1 cellular context compared by ENCODE assay signal in genomic region chr21:37073417-37074194, GRCh38.
TF ChIP-seq lines count a peak whose summit lies in the region.

No MANE protein-coding gene starts in this region.

TF ChIP-seq in K562, 482 proteins besides CTCF, POLR2A, EP300 and RAD21 (continued from another document and continues in another):
- TF ChIP-seq ZBTB11 (CRISPR knock-in tag; IDR thresholded peaks at IDR 0.05) (no peak), THRAP3 (IDR thresholded peaks at IDR 0.05; ENCODE audit: borderline replicate concordance) (no peak), ESRRB (CRISPR knock-in tag; IDR thresholded peaks at IDR 0.05; ENCODE audit: borderline replicate concordance) (no peak), HOMEZ (CRISPR knock-in tag; IDR thresholded peaks at IDR 0.05) (0 out of 2 replicates have a peak, but pooled peaks have one; percentile 8), ETS2 (tag; IDR thresholded peaks at IDR 0.05; ENCODE audit: borderline replicate concordance, poor library complexity, severe bottlenecking) (peak; percentile 58), ZNF280B (CRISPR knock-in tag; IDR thresholded peaks at IDR 0.05) (no peak), ZNF551 (CRISPR knock-in tag; IDR thresholded peaks at IDR 0.05) (no peak), ZNF354B (CRISPR knock-in tag; IDR thresholded peaks at IDR 0.05) (no peak), BRF1 (IDR thresholded peaks at IDR 0.05; ENCODE audit: borderline replicate concordance, extremely low read depth, insufficient read length) (no peak), SOX6 (IDR thresholded peaks at IDR 0.05) (0 out of 2 replicates have a peak, but pooled peaks have one; percentile 3), ZBTB2 (IDR thresholded peaks at IDR 0.05) (peak; percentile 93), CBX3 (IDR thresholded peaks at IDR 0.05; ENCODE audit: borderline replicate concordance in 1 of 2, low read length in 2 of 2) (no peak), KLF1 (tag; IDR thresholded peaks at IDR 0.05) (no peak), PCBP1 (IDR thresholded peaks at IDR 0.05; ENCODE audit: low read depth, low read length, poor library complexity, severe bottlenecking) (peak; percentile 65), ARID4B (CRISPR knock-in tag; IDR thresholded peaks at IDR 0.05) (peak; percentile 95), ZNF263 (CRISPR knock-in tag; IDR thresholded peaks at IDR 0.05; ENCODE audit: borderline replicate concordance) (peak; percentile 41; the same call in 1 of the 2 replicates), LCOR (CRISPR knock-in tag; IDR thresholded peaks at IDR 0.05) (0 out of 2 replicates have a peak, but pooled peaks have one; percentile 48), NRF1 (conservative IDR thresholded peaks at IDR 0.05 in 1 of 2, IDR thresholded peaks at IDR 0.05 in 1 of 2) (peak; percentile 84 to 87), BCOR (IDR thresholded peaks at IDR 0.05) (peak; percentile 61), E2F3 (CRISPR knock-in tag; IDR thresholded peaks at IDR 0.05) (0 out of 2 replicates have a peak, but pooled peaks have one; percentile 36), SMC3 (conservative IDR thresholded peaks at IDR 0.05; ENCODE audit: insufficient read depth, low read depth, low read length) (no peak), SP1 (CRISPR knock-in tag; IDR thresholded peaks at IDR 0.05) (peak; percentile 63), ZNF740 (CRISPR knock-in tag; IDR thresholded peaks at IDR 0.05) (peak; percentile 66), ZNF740 (tag; IDR thresholded peaks at IDR 0.05) (peak in 1 of 2 experiments; percentile 30; a peak in 1 of 4 replicates), ZNF830 (CRISPR knock-in tag; IDR thresholded peaks at IDR 0.05) (0 out of 2 replicates have a peak, but pooled peaks have one; percentile 75), STAT5A (IDR thresholded peaks at IDR 0.05; ENCODE audit: borderline replicate concordance, low read length) (no peak), TEAD4 (IDR thresholded peaks at IDR 0.05; ENCODE audit: low read length) (no peak), TEAD4 (CRISPR knock-in tag; IDR thresholded peaks at IDR 0.05; ENCODE audit: borderline replicate concordance) (0 out of 2 replicates have a peak, but pooled peaks have one; percentile 17), ZNF41 (CRISPR knock-in tag; conservative IDR thresholded peaks at IDR 0.05) (0 out of 2 replicates have a peak, but pooled peaks have one; percentile 15), DPF2 (IDR thresholded peaks at IDR 0.05) (no peak)
- TF ChIP-seq, protein P1, sequence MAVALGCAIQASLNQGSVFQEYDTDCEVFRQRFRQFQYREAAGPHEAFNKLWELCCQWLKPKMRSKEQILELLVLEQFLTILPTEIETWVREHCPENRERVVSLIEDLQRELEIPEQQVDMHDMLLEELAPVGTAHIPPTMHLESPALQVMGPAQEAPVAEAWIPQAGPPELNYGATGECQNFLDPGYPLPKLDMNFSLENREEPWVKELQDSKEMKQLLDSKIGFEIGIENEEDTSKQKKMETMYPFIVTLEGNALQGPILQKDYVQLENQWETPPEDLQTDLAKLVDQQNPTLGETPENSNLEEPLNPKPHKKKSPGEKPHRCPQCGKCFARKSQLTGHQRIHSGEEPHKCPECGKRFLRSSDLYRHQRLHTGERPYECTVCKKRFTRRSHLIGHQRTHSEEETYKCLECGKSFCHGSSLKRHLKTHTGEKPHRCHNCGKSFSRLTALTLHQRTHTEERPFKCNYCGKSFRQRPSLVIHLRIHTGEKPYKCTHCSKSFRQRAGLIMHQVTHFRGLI (CRISPR knock-in tag; IDR thresholded peaks at IDR 0.05), result no peak
- TF ChIP-seq, protein P2, sequence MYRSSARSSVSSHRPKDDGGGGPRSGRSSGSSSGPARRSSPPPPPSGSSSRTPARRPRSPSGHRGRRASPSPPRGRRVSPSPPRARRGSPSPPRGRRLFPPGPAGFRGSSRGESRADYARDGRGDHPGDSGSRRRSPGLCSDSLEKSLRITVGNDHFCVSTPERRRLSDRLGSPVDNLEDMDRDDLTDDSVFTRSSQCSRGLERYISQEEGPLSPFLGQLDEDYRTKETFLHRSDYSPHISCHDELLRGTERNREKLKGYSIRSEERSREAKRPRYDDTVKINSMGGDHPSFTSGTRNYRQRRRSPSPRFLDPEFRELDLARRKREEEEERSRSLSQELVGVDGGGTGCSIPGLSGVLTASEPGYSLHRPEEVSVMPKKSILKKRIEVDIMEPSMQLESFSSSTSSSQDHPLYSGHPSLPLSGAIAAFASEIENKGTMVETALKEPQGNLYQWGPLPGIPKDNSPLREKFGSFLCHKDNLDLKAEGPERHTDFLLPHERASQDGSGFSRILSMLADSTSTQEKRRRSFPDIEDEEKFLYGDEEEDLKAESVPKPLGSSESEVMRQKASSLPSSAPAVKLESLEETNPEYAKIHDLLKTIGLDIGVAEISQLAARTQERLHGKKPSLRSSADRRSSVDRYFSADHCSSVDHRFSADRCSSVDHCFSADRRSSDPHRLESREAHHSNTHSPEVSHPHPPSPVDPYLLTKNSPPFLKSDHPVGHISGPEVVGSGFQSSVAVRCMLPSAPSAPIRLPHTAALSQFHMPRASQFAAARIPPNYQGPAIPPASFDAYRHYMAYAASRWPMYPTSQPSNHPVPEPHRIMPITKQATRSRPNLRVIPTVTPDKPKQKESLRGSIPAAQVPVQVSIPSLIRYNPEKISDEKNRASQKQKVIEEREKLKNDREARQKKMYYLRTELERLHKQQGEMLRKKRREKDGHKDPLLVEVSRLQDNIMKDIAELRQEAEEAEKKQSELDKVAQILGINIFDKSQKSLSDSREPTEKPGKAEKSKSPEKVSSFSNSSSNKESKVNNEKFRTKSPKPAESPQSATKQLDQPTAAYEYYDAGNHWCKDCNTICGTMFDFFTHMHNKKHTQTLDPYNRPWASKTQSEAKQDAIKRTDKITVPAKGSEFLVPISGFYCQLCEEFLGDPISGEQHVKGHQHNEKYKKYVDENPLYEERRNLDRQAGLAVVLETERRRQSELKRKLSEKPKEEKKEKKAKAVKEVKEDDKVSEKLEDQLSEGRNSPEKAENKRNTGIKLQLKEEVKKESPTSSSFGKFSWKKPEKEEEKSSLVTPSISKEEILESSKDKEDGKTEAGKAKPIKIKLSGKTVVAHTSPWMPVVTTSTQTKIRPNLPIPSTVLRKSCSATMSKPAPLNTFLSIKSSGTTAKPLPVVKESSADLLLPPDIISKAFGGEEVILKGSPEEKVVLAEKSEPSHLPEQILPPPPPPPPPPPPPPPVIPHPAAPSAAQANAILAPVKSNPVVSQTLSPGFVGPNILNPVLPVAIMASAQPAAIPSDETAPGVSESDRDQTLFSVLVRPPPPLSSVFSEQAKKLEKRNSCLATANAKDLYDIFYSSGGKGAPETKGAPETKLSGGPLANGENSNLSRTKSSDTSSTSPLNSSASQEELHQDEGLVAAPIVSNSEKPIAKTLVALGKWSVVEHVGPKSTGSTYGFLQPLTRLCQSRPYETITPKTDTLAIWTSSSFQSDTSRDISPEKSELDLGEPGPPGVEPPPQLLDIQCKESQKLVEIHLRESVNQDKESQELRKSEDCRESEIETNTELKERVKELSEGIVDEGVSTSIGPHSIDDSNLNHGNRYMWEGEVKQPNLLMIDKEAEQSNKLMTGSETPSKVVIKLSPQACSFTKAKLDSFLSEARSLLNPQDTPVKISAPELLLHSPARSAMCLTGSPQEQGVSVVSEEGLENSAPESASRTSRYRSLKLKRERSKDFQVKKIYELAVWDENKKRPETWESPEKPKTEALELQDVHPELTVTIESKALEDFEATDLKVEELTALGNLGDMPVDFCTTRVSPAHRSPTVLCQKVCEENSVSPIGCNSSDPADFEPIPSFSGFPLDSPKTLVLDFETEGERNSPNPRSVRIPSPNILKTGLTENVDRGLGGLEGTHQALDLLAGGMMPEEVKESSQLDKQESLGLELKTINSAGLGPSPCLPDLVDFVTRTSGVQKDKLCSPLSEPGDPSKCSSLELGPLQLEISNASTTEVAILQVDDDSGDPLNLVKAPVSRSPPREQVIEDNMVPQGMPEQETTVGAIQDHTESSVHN (IDR thresholded peaks at IDR 0.05; ENCODE audit: borderline replicate concordance in 1 of 2, low read depth in 1 of 2), result no peak
